8 cellular contexts compared by ENCODE assay signal in the genomic region with DNA sequence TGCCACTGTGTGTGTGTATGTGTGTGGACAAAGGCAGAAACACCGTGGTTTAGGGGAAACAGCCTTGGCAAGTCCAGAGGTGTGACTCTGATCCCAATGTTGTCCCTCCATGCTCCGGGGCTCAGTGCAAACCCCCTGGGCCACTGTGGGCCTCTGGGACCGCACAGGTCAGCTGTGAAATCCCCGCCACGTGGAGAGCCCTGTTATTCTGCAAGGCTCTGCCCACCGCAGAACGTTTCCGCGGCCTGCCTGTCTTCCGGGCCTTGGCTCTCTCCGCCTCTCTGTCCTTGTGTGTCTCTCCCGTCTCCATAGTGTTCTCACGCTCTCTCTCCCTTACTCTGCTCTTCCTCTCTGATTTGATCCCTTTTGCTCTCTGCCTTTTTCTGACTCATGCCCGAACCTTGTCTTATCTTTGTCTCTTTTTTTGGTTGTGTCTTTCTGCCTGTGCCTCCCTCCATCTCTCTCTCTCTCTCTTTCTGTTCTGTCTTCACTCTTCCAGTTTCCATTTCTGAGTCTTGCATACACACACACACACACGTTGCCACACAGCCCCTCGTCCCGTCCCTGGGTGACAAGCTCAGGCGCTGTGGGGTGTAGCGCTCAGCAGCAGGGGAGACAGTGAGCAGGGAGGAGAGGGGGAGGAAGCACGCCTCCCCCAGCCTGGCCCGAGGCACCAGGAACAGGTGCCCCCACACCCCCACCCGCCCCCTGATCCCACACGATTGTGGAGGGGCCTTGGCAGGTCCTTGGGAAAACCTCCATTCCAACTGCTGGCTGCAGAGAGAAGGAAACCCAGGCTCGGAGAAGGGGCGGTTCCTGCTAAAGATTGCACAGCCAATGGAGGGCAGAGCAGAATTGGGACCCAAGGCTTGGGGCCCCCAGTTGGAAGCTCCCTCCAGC. TPM values are rescaled to one million over a fixed set of nuclear protein-coding genes. Genes with fewer than 3 reads are reported as not detected.
A peak's percentile ranks its signal among the peaks of the same experiment; 100 is the strongest.
DNase-seq lines count a peak whose midpoint lies in the region; ATAC-seq and TF ChIP-seq lines count a peak whose summit lies in the region.

No MANE protein-coding gene starts in this region.

- intact Hi-C loops in activated CD4-positive, alpha-beta T cell treated with anti-CD3 and anti-CD28 coated beads for 36 hours (cut with DNase I, micrococcal nuclease) = no loop called here

- TF ChIP-seq POLR2A in gastroesophageal sphincter (IDR thresholded peaks at IDR 0.05) = no peak

- H3K4me3 Mint-ChIP-seq in activated CD4-positive, alpha-beta T cell treated with anti-CD3 and anti-CD28 coated beads for 36 hours = no peak overlapping the region
- peak overlapping the region; percentile 73 for H3K4me3 Mint-ChIP-seq in T-helper 2 cell treated with Interferon-gamma antibody and Interleukin-4, amounts not matched to agents 5 μg/mL and 100 μg/mL, for 36 hours
- peak overlapping the region; percentile 39 for H3K4me3 Mint-ChIP-seq in stimulated activated effector memory CD8-positive, alpha-beta T cell treated with anti-CD3 and anti-CD28 coated beads, Interleukin-12 subunit alpha, Interleukin-12 subunit beta, amount 100 ng/mL, for 72 hours

- no peaks in the 10 kb centered on the region for H3K36me3 Mint-ChIP-seq in activated CD4-positive, alpha-beta T cell treated with anti-CD3 and anti-CD28 coated beads for 36 hours (ENCODE audit: low read depth)
- peaks cover 1% of the 10 kb centered on the region for H3K36me3 Mint-ChIP-seq in T-helper 2 cell treated with Interferon-gamma antibody and Interleukin-4, amounts not matched to agents 5 μg/mL and 100 μg/mL, for 36 hours (ENCODE audit: low read depth)
- peaks cover 12% of the 10 kb centered on the region for H3K36me3 Mint-ChIP-seq in stimulated activated effector memory CD8-positive, alpha-beta T cell treated with anti-CD3 and anti-CD28 coated beads, Interleukin-12 subunit alpha, Interleukin-12 subunit beta, amount 100 ng/mL, for 72 hours

- H3K27me3 ChIP-seq in gastroesophageal sphincter = peaks cover 94% of the 10 kb centered on the region
- peaks cover 29% of the 10 kb centered on the region for H3K27me3 ChIP-seq in effector memory CD4-positive, alpha-beta T cell (replicated peaks; ENCODE audit: control insufficient read depth, insufficient read depth, low read length, poor library complexity, severe bottlenecking)

- no peak overlapping the region for H3K4me3 ChIP-seq in gastroesophageal sphincter
- H3K4me3 ChIP-seq in effector memory CD4-positive, alpha-beta T cell (ENCODE audit: insufficient read depth, low read depth, low read length, poor library complexity, severe bottlenecking) = no peak overlapping the region

- CTCF ChIA-PET in activated CD4-positive, alpha-beta T cell treated with anti-CD3 and anti-CD28 coated beads for 36 hours (lab: Charles Lee) = no interaction called here
- CTCF ChIA-PET in RWPE1 (lab: Yijun Ruan, JAX) = no interaction called here

- TF ChIP-seq CTCF in gastroesophageal sphincter (IDR thresholded peaks at IDR 0.05) (no peak), RWPE1 (conservative IDR thresholded peaks at IDR 0.05; ENCODE audit: low read depth) (no peak)

- H3K9me3 ChIP-seq in gastroesophageal sphincter = no peaks in the 10 kb centered on the region
- no peaks in the 10 kb centered on the region for H3K9me3 ChIP-seq in effector memory CD4-positive, alpha-beta T cell (ENCODE audit: control insufficient read depth, low read length)

- H3K27ac Mint-ChIP-seq in activated CD4-positive, alpha-beta T cell treated with anti-CD3 and anti-CD28 coated beads for 36 hours = peak overlapping the region; percentile 44
- peak overlapping the region; percentile 86 for H3K27ac Mint-ChIP-seq in T-helper 2 cell treated with Interferon-gamma antibody and Interleukin-4, amounts not matched to agents 5 μg/mL and 100 μg/mL, for 36 hours
- peak overlapping the region; percentile 38 for H3K27ac Mint-ChIP-seq in stimulated activated effector memory CD8-positive, alpha-beta T cell treated with anti-CD3 and anti-CD28 coated beads, Interleukin-12 subunit alpha, Interleukin-12 subunit beta, amount 100 ng/mL, for 72 hours

- H3K27ac ChIP-seq in gastroesophageal sphincter (peak overlapping the region in 3 of 4 donors; percentile 14 to 75 (median 59)), RWPE1 (no peak overlapping the region)
- no peak overlapping the region for H3K27ac ChIP-seq in effector memory CD4-positive, alpha-beta T cell (ENCODE audit: insufficient read depth, low read length, poor library complexity, severe bottlenecking)

- peaks cover 46% of the 10 kb centered on the region for H3K27me3 Mint-ChIP-seq in activated CD4-positive, alpha-beta T cell treated with anti-CD3 and anti-CD28 coated beads for 36 hours
- H3K27me3 Mint-ChIP-seq in T-helper 2 cell treated with Interferon-gamma antibody and Interleukin-4, amounts not matched to agents 5 μg/mL and 100 μg/mL, for 36 hours (ENCODE audit: low read depth) = peaks cover 34% of the 10 kb centered on the region

- peak; percentile 55 for DNase-seq in activated CD4-positive, alpha-beta T cell treated with anti-CD3 and anti-CD28 coated beads for 36 hours
- DNase-seq in activated CD4-positive, alpha-beta T cell treated with anti-CD3 and anti-CD28 coated beads, Interleukin-2, amount 50 U/mL, for 4 hours = no peak
- DNase-seq in T-helper 2 cell treated with Interferon-gamma antibody and Interleukin-4, amounts not matched to agents 5 μg/mL and 100 μg/mL, for 36 hours (ENCODE audit: low spot score) = peak; percentile 35
- DNase-seq in stimulated activated effector memory CD8-positive, alpha-beta T cell treated with anti-CD3 and anti-CD28 coated beads, Interleukin-12 subunit alpha, Interleukin-12 subunit beta, amount 100 ng/mL, for 72 hours (ENCODE audit: low spot score in 2 of 2) = no peak
- DNase-seq in effector memory CD4-positive, alpha-beta T cell = no peak
- no peak for DNase-seq in RWPE1 (ENCODE audit: low spot score)

- WGBS in gastroesophageal sphincter (ENCODE audit: low coverage in 1 of 2), 2 donors = 7 to 8% methylated on average over 8 to 17 of the region's 25 CpGs

- no peaks in the 10 kb centered on the region for H3K36me3 ChIP-seq in gastroesophageal sphincter
- H3K36me3 ChIP-seq in effector memory CD4-positive, alpha-beta T cell (ENCODE audit: control insufficient read depth, insufficient read depth, low read length) = no peaks in the 10 kb centered on the region

- H3K4me1 Mint-ChIP-seq in activated CD4-positive, alpha-beta T cell treated with anti-CD3 and anti-CD28 coated beads for 36 hours = peaks cover 15% of the 10 kb centered on the region
- H3K4me1 Mint-ChIP-seq in T-helper 2 cell treated with Interferon-gamma antibody and Interleukin-4, amounts not matched to agents 5 μg/mL and 100 μg/mL, for 36 hours (ENCODE audit: low read depth) = peaks cover 16% of the 10 kb centered on the region
- peaks cover 29% of the 10 kb centered on the region for H3K4me1 Mint-ChIP-seq in stimulated activated effector memory CD8-positive, alpha-beta T cell treated with anti-CD3 and anti-CD28 coated beads, Interleukin-12 subunit alpha, Interleukin-12 subunit beta, amount 100 ng/mL, for 72 hours

- ATAC-seq in activated CD4-positive, alpha-beta T cell treated with anti-CD3 and anti-CD28 coated beads for 36 hours = peak; percentile 69
- ATAC-seq in gastroesophageal sphincter (no peak), HG02840 (IDR thresholded peaks at IDR 0.05; ENCODE audit: low FRiP score, unreplicated experiment) (no peak)
- peak; percentile 62 for ATAC-seq in stimulated activated effector memory CD8-positive, alpha-beta T cell treated with anti-CD3 and anti-CD28 coated beads, Interleukin-12 subunit alpha, Interleukin-12 subunit beta, amount 100 ng/mL, for 72 hours

- POLR2A ChIA-PET in activated CD4-positive, alpha-beta T cell treated with anti-CD3 and anti-CD28 coated beads for 36 hours (lab: Charles Lee) = no interaction called here
- POLR2A ChIA-PET in RWPE1 (lab: Yijun Ruan, JAX; ENCODE audit: low non-redundant PET) = no interaction called here

- H3K4me1 ChIP-seq in gastroesophageal sphincter = peaks cover 0 to 34% (median 0%) of the 10 kb centered on the region in 3 donors
- peaks cover 9% of the 10 kb centered on the region for H3K4me1 ChIP-seq in effector memory CD4-positive, alpha-beta T cell (ENCODE audit: control insufficient read depth, insufficient read depth, low read length, poor library complexity, severe bottlenecking)

- peaks cover 3% of the 10 kb centered on the region for H3K9me3 Mint-ChIP-seq in activated CD4-positive, alpha-beta T cell treated with anti-CD3 and anti-CD28 coated beads for 36 hours (ENCODE audit: low read depth)
- H3K9me3 Mint-ChIP-seq in T-helper 2 cell treated with Interferon-gamma antibody and Interleukin-4, amounts not matched to agents 5 μg/mL and 100 μg/mL, for 36 hours = peaks cover 5% of the 10 kb centered on the region
- H3K9me3 Mint-ChIP-seq in stimulated activated effector memory CD8-positive, alpha-beta T cell treated with anti-CD3 and anti-CD28 coated beads, Interleukin-12 subunit alpha, Interleukin-12 subunit beta, amount 100 ng/mL, for 72 hours = peaks cover 5% of the 10 kb centered on the region

- TF ChIP-seq EP300 in gastroesophageal sphincter (IDR thresholded peaks at IDR 0.05) = no peak

RNA-seq across cellular contexts. Expression of a gene that starts 3.0 kb away (rescaled TPM):
- total RNA-seq in activated CD4-positive, alpha-beta T cell treated with anti-CD3 and anti-CD28 coated beads for 36 hours = under 1 TPM; 0.19 to 0.59 TPM
- total RNA-seq in gastroesophageal sphincter = 10 to 100 TPM in 1 of 4 donors, 1 to 10 TPM in 3; 1.2 to 19.8 (median 5.5) TPM

RNA-seq across cellular contexts. Expression of a gene that starts 30.7 kb away (rescaled TPM):
- total RNA-seq in activated CD4-positive, alpha-beta T cell treated with anti-CD3 and anti-CD28 coated beads for 36 hours = 100 to 1,000 TPM; 156 to 221 TPM
- 100 to 1,000 TPM in 2 of 4 donors, 10 to 100 TPM in 2; 25.4 to 215 (median 80.9) TPM for total RNA-seq in gastroesophageal sphincter

RNA-seq across cellular contexts. Expression of a gene that starts 45.3 kb away (rescaled TPM):
- total RNA-seq in activated CD4-positive, alpha-beta T cell treated with anti-CD3 and anti-CD28 coated beads for 36 hours = 1 to 10 TPM; 5.0 to 5.1 TPM
- total RNA-seq in gastroesophageal sphincter = 1 to 10 TPM; 2.6 to 9.1 (median 4.5) TPM

RNA-seq across cellular contexts. Expression of a gene that starts 53.5 kb away (rescaled TPM):
- 1 to 10 TPM; 3.5 to 4.7 TPM for total RNA-seq in activated CD4-positive, alpha-beta T cell treated with anti-CD3 and anti-CD28 coated beads for 36 hours
- 10 to 100 TPM in 2 of 4 donors, 1 to 10 TPM in 2; 4.8 to 22.5 (median 8.3) TPM for total RNA-seq in gastroesophageal sphincter

RNA-seq across cellular contexts. Expression of a gene that starts 54.8 kb away (rescaled TPM):
- total RNA-seq in activated CD4-positive, alpha-beta T cell treated with anti-CD3 and anti-CD28 coated beads for 36 hours = under 1 TPM in 1 of 2 experiments, not detected in 1; 0.55 TPM
- total RNA-seq in gastroesophageal sphincter = 10 to 100 TPM in 3 of 4 donors, 1 to 10 TPM in 1; 4.2 to 24.1 (median 12.8) TPM

Comparison
In these comparisons a context has a peak if more than half of its experiments do, and no peak if none do; other contexts are left out.
1. DNase-seq: peak in activated CD4-positive, alpha-beta T cell treated with anti-CD3 and anti-CD28 coated beads for 36 hours (single experiment) and T-helper 2 cell treated with Interferon-gamma antibody and Interleukin-4, amounts not matched to agents 5 μg/mL and 100 μg/mL, for 36 hours (single experiment); none in activated CD4-positive, alpha-beta T cell treated with anti-CD3 and anti-CD28 coated beads, Interleukin-2, amount 50 U/mL, for 4 hours (0 of 2), stimulated activated effector memory CD8-positive, alpha-beta T cell treated with anti-CD3 and anti-CD28 coated beads, Interleukin-12 subunit alpha, Interleukin-12 subunit beta, amount 100 ng/mL, for 72 hours (0 of 2), effector memory CD4-positive, alpha-beta T cell (0 of 3) and RWPE1 (single experiment).
2. ATAC-seq: peak in activated CD4-positive, alpha-beta T cell treated with anti-CD3 and anti-CD28 coated beads for 36 hours (single experiment) and stimulated activated effector memory CD8-positive, alpha-beta T cell treated with anti-CD3 and anti-CD28 coated beads, Interleukin-12 subunit alpha, Interleukin-12 subunit beta, amount 100 ng/mL, for 72 hours (single experiment); none in gastroesophageal sphincter (single experiment) and HG02840 (single experiment).
3. H3K27ac ChIP-seq: peak in gastroesophageal sphincter (3 of 4); none in effector memory CD4-positive, alpha-beta T cell (single experiment) and RWPE1 (single experiment).
4. Peak in every context shown above with its lines, with median percentiles within 50 percentile points of each other: H3K27ac Mint-ChIP-seq.